27 cellular contexts compared by ENCODE assay signal in genomic region chr5:107457881-107458280, GRCh38.
"Had no signal": no experiment of that assay in that cellular context is flagged by ENCODE, and none has a peak within 500 bp of the region (broad histone marks: within the 10 kb centered on the region; RNA-seq: fewer than 3 reads in every experiment).

No MANE protein-coding gene starts in this region.

- H2AFZ ChIP-seq: neural progenitor cell had no signal

- FAIRE-seq: keratinocyte had no signal

- H3K27me3 ChIP-seq: left lung, neural progenitor cell, neutrophil, ovary, right atrium auricular region, right lobe of liver, tibial nerve, uterus had no signal

- H3K36me3 ChIP-seq: left lung, lower lobe of right lung, neural progenitor cell, neutrophil, ovary, right atrium auricular region, right lobe of liver, tibial nerve, uterus had no signal

- H3K9me3 ChIP-seq: left lung, lower lobe of right lung, neutrophil, ovary, right atrium auricular region, right lobe of liver, tibial nerve, uterus had no signal

- H3K4me1 ChIP-seq: right lobe of liver, tibial nerve, uterus had no signal

- H3K27ac ChIP-seq: left lung, lower lobe of right lung, neural progenitor cell, ovary, right atrium auricular region, right lobe of liver, tibial nerve, uterus had no signal

- H3K4me2 ChIP-seq: neural progenitor cell, smooth muscle cell had no signal

- H3K4me3 ChIP-seq: left lung, lower lobe of right lung, neural progenitor cell, ovary, right atrium auricular region, right lobe of liver, smooth muscle cell, tibial nerve, uterus had no signal

- ATAC-seq: left cardiac atrium; left lung; lower lobe of right lung; natural killer cell; right lobe of liver; stimulated activated memory B cell treated with anti-CD40 and anti-IgM and Interleukin-4, amounts not matched to agents 10 μg/mL and 1 μg/mL and 100 μg/mL, for 72 hours; stimulated activated naive CD8-positive, alpha-beta T cell treated with anti-CD3 and anti-CD28 coated beads, Interleukin-15, amount 100 ng/mL, for 72 hours had no signal

- DNase-seq: kidney glomerular epithelial cell; left cardiac atrium; left lung; lower lobe of right lung; mammary epithelial cell; mesendoderm; naive B cell; natural killer cell; nephron progenitor cell; occipital lobe; ovary; right lobe of liver; stimulated activated CD4-positive, alpha-beta T cell treated with anti-CD3 and anti-CD28 coated beads, Interleukin-1b, Interleukin-23, amount 100 ng/mL, for 48 hours; stimulated activated CD4-positive, alpha-beta T cell treated with anti-CD3 and anti-CD28 coated beads, Interleukin-2, amount 100 ng/mL, for 48 hours; stimulated activated CD4-positive, alpha-beta T cell treated with anti-CD3 and anti-CD28 coated beads, Interleukin-4, amount 100 ng/mL, for 4 hours; stimulated activated CD8-positive, alpha-beta memory T cell treated with anti-CD3 and anti-CD28 coated beads, Interleukin-4, amount 100 ng/mL, for 48 hours; stimulated activated naive CD4-positive, alpha-beta T cell treated with Interleukin-2 at 50 U/mL for 16 hours; stimulated activated naive CD8-positive, alpha-beta T cell treated with anti-CD3 and anti-CD28 coated beads, Interleukin-15, amount 100 ng/mL, for 72 hours; substantia nigra; uterus had no signal
